In genomic region chr10:93553501-93554374, GRCh38 we compare ENCODE assay signal across 23 cellular contexts. TPM values are rescaled to one million over a fixed set of nuclear protein-coding genes. Genes with fewer than 3 reads are reported as not detected.
"Had no signal": no experiment of that assay in that cellular context is flagged by ENCODE, and none has a peak within 500 bp of the region (broad histone marks: within the 10 kb centered on the region; RNA-seq: fewer than 3 reads in every experiment).

No MANE protein-coding gene starts in this region.

- H3K36me3 ChIP-seq: cardiac muscle cell, pancreas, tibial nerve, uterus had no signal

- H3K9me3 Mint-ChIP-seq: activated naive CD4-positive, alpha-beta T cell treated with anti-CD3 and anti-CD28 coated beads for 36 hours; activated naive CD8-positive, alpha-beta T cell treated with anti-CD3 and anti-CD28 coated beads, Interleukin-2, amount 50 U/mL, for 24 hours; activated T-helper 17 cell treated with anti-CD3 and anti-CD28 coated beads, Interleukin-2, amount 50 U/mL, for 72 hours; natural killer cell treated with Interleukin-12 subunit alpha and Interleukin-12 subunit beta and Interleukin-15 and Interleukin-18, amount 100 ng/mL, for 72 hours; stimulated activated naive B cell treated with anti-CD40 and anti-IgM and Interleukin-4, amounts not matched to agents 10 μg/mL and 1 μg/mL and 100 μg/mL, for 72 hours; T-helper 1 cell treated with Interleukin-12 subunit alpha and Interleukin-12 subunit beta and Interleukin-4 antibody, amounts not matched to agents 30 μg/mL and 1 μg/mL, for 36 hours had no signal

- H3K27ac ChIP-seq: cardiac muscle cell, dorsolateral prefrontal cortex, pancreas, tibial nerve, uterus, VCaP had no signal

- H3K9me3 ChIP-seq: pancreas, tibial nerve, uterus had no signal

- DNase-seq: activated CD4-positive, alpha-beta T cell treated with anti-CD3 and anti-CD28 coated beads for 1 hour; activated CD4-positive, alpha-beta T cell treated with anti-CD3 and anti-CD28 coated beads, Interleukin-2, amount 50 U/mL, for 4 hours; activated naive CD4-positive, alpha-beta T cell treated with anti-CD3 and anti-CD28 coated beads for 36 hours; activated naive CD8-positive, alpha-beta T cell treated with anti-CD3 and anti-CD28 coated beads, Interleukin-2, amount 50 U/mL, for 24 hours; activated T-cell treated with anti-CD3 and anti-CD28 coated beads for 4 hours; dorsolateral prefrontal cortex; hippocampal formation; pancreas; stimulated activated CD4-positive, alpha-beta T cell treated with anti-CD3 and anti-CD28 coated beads, Interleukin-2, amount 100 ng/mL, for 48 hours; uterus had no signal

- FAIRE-seq: astrocyte, pancreas had no signal

- H3K4me1 Mint-ChIP-seq: activated naive CD8-positive, alpha-beta T cell treated with anti-CD3 and anti-CD28 coated beads, Interleukin-2, amount 50 U/mL, for 24 hours; activated T-helper 17 cell treated with anti-CD3 and anti-CD28 coated beads, Interleukin-2, amount 50 U/mL, for 72 hours had no signal

- H3K27ac Mint-ChIP-seq: activated naive CD4-positive, alpha-beta T cell treated with anti-CD3 and anti-CD28 coated beads for 36 hours; activated naive CD8-positive, alpha-beta T cell treated with anti-CD3 and anti-CD28 coated beads, Interleukin-2, amount 50 U/mL, for 24 hours; activated T-helper 17 cell treated with anti-CD3 and anti-CD28 coated beads, Interleukin-2, amount 50 U/mL, for 72 hours; natural killer cell treated with Interleukin-12 subunit alpha and Interleukin-12 subunit beta and Interleukin-15 and Interleukin-18, amount 100 ng/mL, for 72 hours; stimulated activated naive B cell treated with anti-CD40 and anti-IgM and Interleukin-4, amounts not matched to agents 10 μg/mL and 1 μg/mL and 100 μg/mL, for 72 hours; T-helper 1 cell treated with Interleukin-12 subunit alpha and Interleukin-12 subunit beta and Interleukin-4 antibody, amounts not matched to agents 30 μg/mL and 1 μg/mL, for 36 hours had no signal

- H3K4me3 Mint-ChIP-seq: activated naive CD4-positive, alpha-beta T cell treated with anti-CD3 and anti-CD28 coated beads for 36 hours; activated naive CD8-positive, alpha-beta T cell treated with anti-CD3 and anti-CD28 coated beads, Interleukin-2, amount 50 U/mL, for 24 hours; activated T-helper 17 cell treated with anti-CD3 and anti-CD28 coated beads, Interleukin-2, amount 50 U/mL, for 72 hours; natural killer cell treated with Interleukin-12 subunit alpha and Interleukin-12 subunit beta and Interleukin-15 and Interleukin-18, amount 100 ng/mL, for 72 hours; stimulated activated naive B cell treated with anti-CD40 and anti-IgM and Interleukin-4, amounts not matched to agents 10 μg/mL and 1 μg/mL and 100 μg/mL, for 72 hours; T-helper 1 cell treated with Interleukin-12 subunit alpha and Interleukin-12 subunit beta and Interleukin-4 antibody, amounts not matched to agents 30 μg/mL and 1 μg/mL, for 36 hours had no signal

- H3K36me3 Mint-ChIP-seq: natural killer cell treated with Interleukin-12 subunit alpha and Interleukin-12 subunit beta and Interleukin-15 and Interleukin-18, amount 100 ng/mL, for 72 hours; stimulated activated naive B cell treated with anti-CD40 and anti-IgM and Interleukin-4, amounts not matched to agents 10 μg/mL and 1 μg/mL and 100 μg/mL, for 72 hours had no signal

- H3K4me1 ChIP-seq: pancreas, tibial nerve, uterus had no signal

- H3K4me3 ChIP-seq: cardiac muscle cell, dorsolateral prefrontal cortex, pancreas, tibial nerve, uterus had no signal

- H3K27me3 ChIP-seq: cardiac muscle cell, dorsolateral prefrontal cortex, pancreas, tibial nerve, uterus had no signal

- H3K27me3 Mint-ChIP-seq: activated naive CD8-positive, alpha-beta T cell treated with anti-CD3 and anti-CD28 coated beads, Interleukin-2, amount 50 U/mL, for 24 hours had no signal

RNA-seq across cellular contexts. Expression of gene FFAR4, which starts 12.7 kb away (rescaled TPM):
- total RNA-seq: activated naive CD4-positive, alpha-beta T cell treated with anti-CD3 and anti-CD28 coated beads for 36 hours; activated T-helper 17 cell treated with anti-CD3 and anti-CD28 coated beads, Interleukin-2, amount 50 U/mL, for 72 hours; astrocyte; cardiac muscle cell; kidney epithelial cell; natural killer cell treated with Interleukin-12 subunit alpha and Interleukin-12 subunit beta and Interleukin-15 and Interleukin-18, amount 100 ng/mL, for 72 hours; uterus had no signal
- polyA plus RNA-seq: cardiac muscle cell had no signal

RNA-seq across cellular contexts. Expression of gene RBP4, which starts 47.3 kb away (rescaled TPM):
- total RNA-seq: activated naive CD4-positive, alpha-beta T cell treated with anti-CD3 and anti-CD28 coated beads for 36 hours; activated T-helper 17 cell treated with anti-CD3 and anti-CD28 coated beads, Interleukin-2, amount 50 U/mL, for 72 hours; cardiac muscle cell; kidney epithelial cell; natural killer cell treated with Interleukin-12 subunit alpha and Interleukin-12 subunit beta and Interleukin-15 and Interleukin-18, amount 100 ng/mL, for 72 hours had no signal

RNA-seq across cellular contexts. Expression of gene PDE6C, which starts 58.6 kb away (rescaled TPM):
- total RNA-seq: activated naive CD4-positive, alpha-beta T cell treated with anti-CD3 and anti-CD28 coated beads for 36 hours; activated T-helper 17 cell treated with anti-CD3 and anti-CD28 coated beads, Interleukin-2, amount 50 U/mL, for 72 hours; astrocyte; cardiac muscle cell; kidney epithelial cell; lower leg skin; mesenteric fat pad; natural killer cell treated with Interleukin-12 subunit alpha and Interleukin-12 subunit beta and Interleukin-15 and Interleukin-18, amount 100 ng/mL, for 72 hours; pancreas; skeletal muscle tissue; subcutaneous adipose tissue; tibial nerve; uterus had no signal
- polyA plus RNA-seq: pancreas had no signal
